In genomic region chr14:94598506-94598815, GRCh38 we compare ENCODE assay signal across 12 cellular contexts. TPM values are rescaled to one million over a fixed set of nuclear protein-coding genes. Genes with fewer than 3 reads are reported as not detected.
DNase-seq lines count a peak whose midpoint lies in the region; ATAC-seq, FAIRE-seq and TF ChIP-seq lines count a peak whose summit lies in the region.
"Had no signal": no experiment of that assay in that cellular context is flagged by ENCODE, and none has a peak within 500 bp of the region (broad histone marks: within the 10 kb centered on the region; RNA-seq: fewer than 3 reads in every experiment).

No MANE protein-coding gene starts in this region.

- TF ChIP-seq CTCF in AG04450 (IDR thresholded peaks at IDR 0.05; ENCODE audit: low read depth, low read length) (no peak), ascending aorta (IDR thresholded peaks at IDR 0.05) (no peak), kidney (IDR thresholded peaks at IDR 0.05; ENCODE audit: borderline replicate concordance, extremely low read depth, insufficient read depth) (no peak), prostate gland (IDR thresholded peaks at IDR 0.05) (no peak), foreskin fibroblast (IDR thresholded peaks at IDR 0.05; ENCODE audit: low read depth, low read length) (no peak), tibial artery (IDR thresholded peaks at IDR 0.05) (no peak)

- intact Hi-C loops in ascending aorta (cut with DNase I) (loop anchor here (5.0 kb wide), 1 partner anchor 909 kb away; no protein-coding TSS in a partner anchor), kidney (cut with DNase I) (no loop called here), prostate gland (cut with DNase I) (no loop called here), tibial artery (cut with DNase I; ENCODE audit: low total_unique reads) (no loop called here)

- peaks cover 10 to 39% of the 10 kb centered on the region in 2 donors for H3K4me1 ChIP-seq in ascending aorta
- H3K4me1 ChIP-seq in kidney (ENCODE audit: control insufficient read depth in 1 of 2, insufficient read depth in 1 of 2, low read depth in 1 of 2, low read length in 2 of 2): peaks cover 9 to 27% of the 10 kb centered on the region in 2 donors
- H3K4me1 ChIP-seq in prostate gland (replicated peaks): peaks cover 14% of the 10 kb centered on the region
- H3K4me1 ChIP-seq in tibial artery: peaks cover 0 to 44% (median 29%) of the 10 kb centered on the region in 4 donors

- CTCF ChIA-PET in AG04450 (lab: Charles Lee): interaction anchor here (0.6 to 1.2 kb wide), 3 partner anchors 112 to 1919 kb away, joined by 3 to 7 read pairs (median 3); no protein-coding TSS in a partner anchor

- H3K36me3 ChIP-seq in ascending aorta (no peaks in the 10 kb centered on the region), kidney (ENCODE audit: control insufficient read depth in 1 of 2, insufficient read depth in 2 of 2, low read length in 2 of 2) (no peaks in the 10 kb centered on the region), prostate gland (no peaks in the 10 kb centered on the region), tibial artery (no peaks in the 10 kb centered on the region)
- H3K36me3 ChIP-seq: WERI-Rb-1 had no signal

- POLR2A ChIA-PET in AG04450 (lab: Yijun Ruan, JAX): no interaction called here

- no peaks in the 10 kb centered on the region for H3K9me3 ChIP-seq in AG04450 (ENCODE audit: control insufficient read depth, insufficient read depth, low read length)
- H3K9me3 ChIP-seq in ascending aorta: no peaks in the 10 kb centered on the region
- H3K9me3 ChIP-seq in kidney (ENCODE audit: control insufficient read depth in 1 of 2, low read length in 2 of 2): no peaks in the 10 kb centered on the region
- no peaks in the 10 kb centered on the region for H3K9me3 ChIP-seq in prostate gland
- H3K9me3 ChIP-seq in tibial artery: no peaks in the 10 kb centered on the region

- FAIRE-seq in kidney (lab: Jason Lieb, UNC): no peak

- TF ChIP-seq POLR2A in prostate gland (IDR thresholded peaks at IDR 0.05): no peak

- DNase-seq in AG04450 (ENCODE audit: low read depth, low spot score) (no peak), ascending aorta (ENCODE audit: low spot score in 2 of 2) (no peak), kidney (no peak), prostate gland (ENCODE audit: low spot score) (no peak), putamen (ENCODE audit: low spot score) (no peak), foreskin fibroblast (no peak), tibial artery (no peak)
- DNase-seq: activated CD8-positive, alpha-beta memory T cell treated with anti-CD3 and anti-CD28 coated beads, Interleukin-2, amount 10 ng/mL, durations not matched to agents 7 days and 5 days; activated naive CD4-positive, alpha-beta T cell treated with anti-CD3 and anti-CD28 coated beads for 36 hours; WERI-Rb-1 had no signal

- H3K9ac ChIP-seq in kidney (ENCODE audit: low read length in 2 of 2): no peak overlapping the region

- H3K27me3 ChIP-seq in AG04450 (ENCODE audit: control insufficient read depth, insufficient read depth, low read length): no peaks in the 10 kb centered on the region
- no peaks in the 10 kb centered on the region for H3K27me3 ChIP-seq in ascending aorta
- no peaks in the 10 kb centered on the region for H3K27me3 ChIP-seq in prostate gland (replicated peaks; ENCODE audit: insufficient read depth)
- no peaks in the 10 kb centered on the region for H3K27me3 ChIP-seq in tibial artery

- H3K27ac ChIP-seq in AG04450 (ENCODE audit: low read depth, low read length) (peak overlapping the region; percentile 96), ascending aorta (peak overlapping the region; percentile 72 to 79), kidney (ENCODE audit: low read depth in 2 of 2, low read length in 2 of 2) (peak overlapping the region; percentile 68 to 92), prostate gland (peak overlapping the region; percentile 60 to 85), tibial artery (peak overlapping the region in 1 of 2 donors; percentile 53)
- H3K27ac ChIP-seq: WERI-Rb-1 had no signal

- ATAC-seq in HG02870 (IDR thresholded peaks at IDR 0.05; ENCODE audit: unreplicated experiment): no peak
- ATAC-seq: activated CD8-positive, alpha-beta memory T cell treated with anti-CD3 and anti-CD28 coated beads, Interleukin-2, amount 10 ng/mL, durations not matched to agents 7 days and 5 days had no signal

- H3K4me3 ChIP-seq in AG04450 (ENCODE audit: low read depth, low read length): no peak overlapping the region
- H3K4me3 ChIP-seq in ascending aorta: no peak overlapping the region
- peak overlapping the region in 1 of 2 donors; percentile 53 for H3K4me3 ChIP-seq in kidney (ENCODE audit: low read length in 2 of 2)
- H3K4me3 ChIP-seq in prostate gland: no peak overlapping the region
- no peak overlapping the region for H3K4me3 ChIP-seq in foreskin fibroblast (ENCODE audit: low read depth in 1 of 2, low read length in 2 of 2)
- H3K4me3 ChIP-seq in tibial artery: no peak overlapping the region

- 69% methylated on average over 7 of the region's 7 CpGs for WGBS in prostate gland

RNA-seq across cellular contexts. Expression of gene SERPINA3, which starts 13.7 kb away (rescaled TPM):
- polyA plus RNA-seq in AG04450 (2011; rRNA removed) (1.8 and 2.4 TPM in 2 replicates), kidney (ENCODE audit: insufficient read depth, low read depth, low replicate concordance) (786 TPM)
- 0.78 and 2.1 TPM in 2 replicates for polyA minus RNA-seq in AG04450 (2011; rRNA and poly(A)+ RNA removed)
- total RNA-seq in ascending aorta (207 TPM), kidney (1,762 TPM), prostate gland (100 to 1,000 TPM; 352 to 505 TPM)
- total RNA-seq: activated CD8-positive, alpha-beta memory T cell treated with anti-CD3 and anti-CD28 coated beads, Interleukin-2, amount 10 ng/mL, durations not matched to agents 7 days and 5 days; activated naive CD4-positive, alpha-beta T cell treated with anti-CD3 and anti-CD28 coated beads for 36 hours; mononuclear cell had no signal

RNA-seq across cellular contexts. Expression of gene SERPINA5, which starts 17.2 kb away (rescaled TPM):
- polyA plus RNA-seq in AG04450 (2011; rRNA removed): not detected in 2 replicates
- 0.13 TPM in 1 of 2 replicates, not detected in the other for polyA minus RNA-seq in AG04450 (2011; rRNA and poly(A)+ RNA removed)
- 4.3 TPM for total RNA-seq in ascending aorta
- total RNA-seq in kidney: 85.1 TPM
- 522 TPM for polyA plus RNA-seq in kidney (ENCODE audit: insufficient read depth, low read depth, low replicate concordance)
- total RNA-seq in prostate gland: 100 to 1,000 TPM in 1 of 2 donors, 1 to 10 TPM in 1; 2.6 to 936 TPM
- total RNA-seq: activated CD8-positive, alpha-beta memory T cell treated with anti-CD3 and anti-CD28 coated beads, Interleukin-2, amount 10 ng/mL, durations not matched to agents 7 days and 5 days; activated naive CD4-positive, alpha-beta T cell treated with anti-CD3 and anti-CD28 coated beads for 36 hours; mononuclear cell had no signal

RNA-seq across cellular contexts. Expression of gene SERPINA4, which starts 37.2 kb away (rescaled TPM):
- polyA plus RNA-seq in AG04450 (2011; rRNA removed): not detected in 2 replicates
- not detected in 2 replicates for polyA minus RNA-seq in AG04450 (2011; rRNA and poly(A)+ RNA removed)
- not detected for total RNA-seq in ascending aorta
- 6.1 TPM for total RNA-seq in kidney
- polyA plus RNA-seq in kidney (ENCODE audit: insufficient read depth, low read depth, low replicate concordance): 28.3 TPM
- total RNA-seq in prostate gland: 1 to 10 TPM in 1 of 2 donors, not detected in 1; 2.2 TPM
- total RNA-seq: activated CD8-positive, alpha-beta memory T cell treated with anti-CD3 and anti-CD28 coated beads, Interleukin-2, amount 10 ng/mL, durations not matched to agents 7 days and 5 days; activated naive CD4-positive, alpha-beta T cell treated with anti-CD3 and anti-CD28 coated beads for 36 hours had no signal
